20 cellular contexts compared by ENCODE assay signal in the genomic region with DNA sequence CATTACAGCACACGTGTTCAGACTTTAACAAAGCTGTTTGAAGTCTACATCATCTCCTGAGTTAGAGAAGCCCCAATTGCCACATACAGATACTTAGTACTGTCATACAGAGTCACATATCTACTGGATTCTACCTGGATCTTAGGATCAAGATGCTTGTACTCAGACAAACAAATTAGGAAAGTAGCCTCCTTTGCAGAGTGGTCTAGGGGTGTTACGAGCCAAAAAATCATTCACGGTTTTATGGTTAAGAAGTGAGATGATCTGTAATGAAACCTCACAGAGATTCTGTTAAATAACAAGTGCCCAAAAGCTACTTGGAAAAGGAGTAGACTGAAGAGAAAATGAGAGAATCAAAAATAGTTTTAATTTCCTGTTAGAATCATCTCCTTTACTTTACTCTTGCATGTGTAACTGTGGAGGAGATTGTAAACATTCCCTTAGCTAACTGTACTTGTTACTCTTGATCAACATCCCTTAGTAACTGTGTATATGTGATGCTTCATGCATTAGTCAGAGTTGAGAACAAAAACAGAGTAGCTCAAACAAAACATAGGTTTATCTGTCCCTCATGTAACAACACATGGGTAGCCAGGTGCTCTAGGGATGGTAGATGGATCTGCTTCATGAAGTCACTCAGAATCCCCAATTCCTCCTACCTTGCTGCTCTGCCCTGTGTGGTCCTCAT. TPM values are rescaled to one million over a fixed set of nuclear protein-coding genes. Genes with fewer than 3 reads are reported as not detected.
DNase-seq lines count a peak whose midpoint lies in the region; ATAC-seq, FAIRE-seq and TF ChIP-seq lines count a peak whose summit lies in the region.
"Had no signal": no experiment of that assay in that cellular context is flagged by ENCODE, and none has a peak within 500 bp of the region (broad histone marks: within the 10 kb centered on the region; RNA-seq: fewer than 3 reads in every experiment).

No MANE protein-coding gene starts in this region.

- intact Hi-C loops in activated T-helper 1 cell treated with anti-CD3 and anti-CD28 coated beads, Interleukin-12 subunit alpha, Interleukin-12 subunit beta, Interleukin-2, Interleukin-4 antibody, amounts not matched to agents 30 ng/mL and 10 ng/mL and 1 ng/mL, durations not matched to agents 14 hours and 24 hours and 36 hours (cut with micrococcal nuclease), result loop anchor here (1.0 to 2.0 kb wide), 3 partner anchors 9 to 142 kb away; no protein-coding TSS in a partner anchor

- no peaks in the 10 kb centered on the region for H3K36me3 ChIP-seq in CD4-positive, CD25-positive, alpha-beta regulatory T cell (ENCODE audit: control insufficient read depth, insufficient read depth, low read length)
- H3K36me3 ChIP-seq in fibroblast of lung (ENCODE audit: control insufficient read depth, insufficient read depth, low read length), result no peaks in the 10 kb centered on the region
- H3K36me3 ChIP-seq: right atrium auricular region, thyroid gland had no signal

- FAIRE-seq in A549 (lab: Jason Lieb, UNC), result no peak

- H3K27me3 Mint-ChIP-seq in CD4-positive, CD25-positive, alpha-beta regulatory T cell, result peaks cover 12% of the 10 kb centered on the region
- peaks cover 2% of the 10 kb centered on the region for H3K27me3 Mint-ChIP-seq in activated T-helper 1 cell treated with anti-CD3 and anti-CD28 coated beads, Interleukin-12 subunit alpha, Interleukin-12 subunit beta, Interleukin-2, Interleukin-4 antibody, amounts not matched to agents 30 ng/mL and 10 ng/mL and 1 ng/mL, durations not matched to agents 14 hours and 24 hours and 36 hours (ENCODE audit: insufficient read depth)
- H3K27me3 Mint-ChIP-seq: activated naive CD4-positive, alpha-beta T cell treated with anti-CD3 and anti-CD28 coated beads, Interleukin-2, amount 50 U/mL, for 24 hours; effector memory CD8-positive, alpha-beta T cell had no signal

- TF ChIP-seq POLR2A in A549 (IDR thresholded peaks at IDR 0.05; ENCODE audit: low read length), result no peak

- CTCF ChIA-PET in A549 (lab: Yijun Ruan, JAX), result no interaction called here

- H3K4me2 ChIP-seq in A549 (no peak overlapping the region), fibroblast of lung (ENCODE audit: extremely low read depth, insufficient read depth, low read length) (no peak overlapping the region)

- H4K20me1 ChIP-seq in fibroblast of lung (ENCODE audit: control insufficient read depth, extremely low read depth, insufficient read depth, low read length), result no peaks in the 10 kb centered on the region

- no peak for TF ChIP-seq RAD21 in A549 (conservative IDR thresholded peaks at IDR 0.05 in 1 of 2, IDR thresholded peaks at IDR 0.05 in 1 of 2)

- peaks cover 2% of the 10 kb centered on the region for H3K27me3 ChIP-seq in CD4-positive, CD25-positive, alpha-beta regulatory T cell (ENCODE audit: control insufficient read depth, insufficient read depth, low read length)
- H3K27me3 ChIP-seq in fibroblast of lung (ENCODE audit: control insufficient read depth, insufficient read depth, low read length), result peaks cover 2% of the 10 kb centered on the region
- H3K27me3 ChIP-seq: right atrium auricular region, thyroid gland had no signal

- H3K36me3 Mint-ChIP-seq in CD4-positive, CD25-positive, alpha-beta regulatory T cell, result no peaks in the 10 kb centered on the region
- peaks cover 13% of the 10 kb centered on the region for H3K36me3 Mint-ChIP-seq in activated T-helper 1 cell treated with anti-CD3 and anti-CD28 coated beads, Interleukin-12 subunit alpha, Interleukin-12 subunit beta, Interleukin-2, Interleukin-4 antibody, amounts not matched to agents 30 ng/mL and 10 ng/mL and 1 ng/mL, durations not matched to agents 14 hours and 24 hours and 36 hours (ENCODE audit: low read depth)
- H3K36me3 Mint-ChIP-seq: activated naive CD4-positive, alpha-beta T cell treated with anti-CD3 and anti-CD28 coated beads, Interleukin-2, amount 50 U/mL, for 24 hours had no signal

- no peaks in the 10 kb centered on the region for H3K9me3 Mint-ChIP-seq in CD4-positive, CD25-positive, alpha-beta regulatory T cell
- peaks cover 3% of the 10 kb centered on the region for H3K9me3 Mint-ChIP-seq in activated T-helper 1 cell treated with anti-CD3 and anti-CD28 coated beads, Interleukin-12 subunit alpha, Interleukin-12 subunit beta, Interleukin-2, Interleukin-4 antibody, amounts not matched to agents 30 ng/mL and 10 ng/mL and 1 ng/mL, durations not matched to agents 14 hours and 24 hours and 36 hours
- H3K9me3 Mint-ChIP-seq: activated CD4-positive, alpha-beta memory T cell treated with anti-CD3 and anti-CD28 coated beads, Interleukin-2, amount 10 ng/mL, durations not matched to agents 7 days and 5 days; activated naive CD4-positive, alpha-beta T cell treated with anti-CD3 and anti-CD28 coated beads, Interleukin-2, amount 50 U/mL, for 24 hours; effector memory CD8-positive, alpha-beta T cell had no signal

- H3K4me3 ChIP-seq in A549 (no peak overlapping the region), fibroblast of lung (replicated peaks in 1 of 4; ENCODE audit: control extremely low read depth in 1 of 4, insufficient read depth in 1 of 4, low read depth in 3 of 4, low read length in 4 of 4) (no peak overlapping the region)
- H3K4me3 ChIP-seq in CD4-positive, CD25-positive, alpha-beta regulatory T cell (ENCODE audit: low read depth, low read length), result no peak overlapping the region
- H3K4me3 ChIP-seq: right atrium auricular region, thyroid gland had no signal

- H3K27ac ChIP-seq in A549 (no peak overlapping the region), fibroblast of lung (ENCODE audit: insufficient read depth, low read length) (no peak overlapping the region), caudate nucleus (ENCODE audit: low read depth, low read length) (no peak overlapping the region)
- H3K27ac ChIP-seq in CD4-positive, CD25-positive, alpha-beta regulatory T cell (ENCODE audit: insufficient read depth, low read length, poor library complexity, severe bottlenecking), result no peak overlapping the region
- H3K27ac ChIP-seq: right atrium auricular region, thyroid gland had no signal

- 29% methylated on average over 3 of the region's 3 CpGs for WGBS in A549 (ENCODE audit: missing lambda C conversion rate)

- TF ChIP-seq EP300 in A549 (IDR thresholded peaks at IDR 0.05), result no peak

- H3K9ac ChIP-seq in fibroblast of lung (ENCODE audit: insufficient read depth, low read length), result no peak overlapping the region

- TF ChIP-seq CTCF in A549 (IDR thresholded peaks at IDR 0.05) (no peak), fibroblast of lung (conservative IDR thresholded peaks at IDR 0.05 in 1 of 2, IDR thresholded peaks at IDR 0.05 in 1 of 2; ENCODE audit: low read depth in 1 of 2, low read length in 2 of 2) (no peak)

- no peak overlapping the region for H3K4me3 Mint-ChIP-seq in CD4-positive, CD25-positive, alpha-beta regulatory T cell
- no peak overlapping the region for H3K4me3 Mint-ChIP-seq in activated T-helper 1 cell treated with anti-CD3 and anti-CD28 coated beads, Interleukin-12 subunit alpha, Interleukin-12 subunit beta, Interleukin-2, Interleukin-4 antibody, amounts not matched to agents 30 ng/mL and 10 ng/mL and 1 ng/mL, durations not matched to agents 14 hours and 24 hours and 36 hours
- H3K4me3 Mint-ChIP-seq: activated CD4-positive, alpha-beta memory T cell treated with anti-CD3 and anti-CD28 coated beads, Interleukin-2, amount 10 ng/mL, durations not matched to agents 7 days and 5 days; activated naive CD4-positive, alpha-beta T cell treated with anti-CD3 and anti-CD28 coated beads, Interleukin-2, amount 50 U/mL, for 24 hours; effector memory CD8-positive, alpha-beta T cell had no signal

- ATAC-seq in A549 (peak; percentile 46 to 68; a peak in 3 of 6 replicates), HG02885 (IDR thresholded peaks at IDR 0.05; ENCODE audit: poor library complexity, unreplicated experiment) (no peak)
- peak; percentile 55 to 60 for ATAC-seq in CD4-positive, CD25-positive, alpha-beta regulatory T cell (ENCODE audit: low read depth in 2 of 2)
- ATAC-seq: effector memory CD8-positive, alpha-beta T cell had no signal

- POLR2A ChIA-PET in A549 (lab: Yijun Ruan, JAX), result no interaction called here

- H3K79me2 ChIP-seq in fibroblast of lung (ENCODE audit: control insufficient read depth, insufficient read depth, low read length), result no peaks in the 10 kb centered on the region

- H2AFZ ChIP-seq in fibroblast of lung (ENCODE audit: low read length), result no peak overlapping the region

- H3K4me1 Mint-ChIP-seq in CD4-positive, CD25-positive, alpha-beta regulatory T cell, result peaks cover 0 to 15% (median 2%) of the 10 kb centered on the region in 4 donors
- peaks cover 70% of the 10 kb centered on the region for H3K4me1 Mint-ChIP-seq in activated T-helper 1 cell treated with anti-CD3 and anti-CD28 coated beads, Interleukin-12 subunit alpha, Interleukin-12 subunit beta, Interleukin-2, Interleukin-4 antibody, amounts not matched to agents 30 ng/mL and 10 ng/mL and 1 ng/mL, durations not matched to agents 14 hours and 24 hours and 36 hours (ENCODE audit: low read depth)

- H3K9me3 ChIP-seq in A549 (no peaks in the 10 kb centered on the region), fibroblast of lung (ENCODE audit: control insufficient read depth, insufficient read depth, low read depth, low read length) (no peaks in the 10 kb centered on the region)
- no peaks in the 10 kb centered on the region for H3K9me3 ChIP-seq in CD4-positive, CD25-positive, alpha-beta regulatory T cell (ENCODE audit: control insufficient read depth in 2 of 2, low read length in 2 of 2)
- H3K9me3 ChIP-seq: right atrium auricular region, thyroid gland had no signal

- peak overlapping the region in 1 of 3 donors; percentile 57 for H3K27ac Mint-ChIP-seq in CD4-positive, CD25-positive, alpha-beta regulatory T cell
- peak overlapping the region; percentile 68 for H3K27ac Mint-ChIP-seq in activated T-helper 1 cell treated with anti-CD3 and anti-CD28 coated beads, Interleukin-12 subunit alpha, Interleukin-12 subunit beta, Interleukin-2, Interleukin-4 antibody, amounts not matched to agents 30 ng/mL and 10 ng/mL and 1 ng/mL, durations not matched to agents 14 hours and 24 hours and 36 hours
- H3K27ac Mint-ChIP-seq: activated CD4-positive, alpha-beta memory T cell treated with anti-CD3 and anti-CD28 coated beads, Interleukin-2, amount 10 ng/mL, durations not matched to agents 7 days and 5 days; activated naive CD4-positive, alpha-beta T cell treated with anti-CD3 and anti-CD28 coated beads, Interleukin-2, amount 50 U/mL, for 24 hours; effector memory CD8-positive, alpha-beta T cell had no signal

- no peak for DNase-seq in A549 (ENCODE audit: low read depth in 1 of 2, low spot score in 1 of 2)
- peak in 1 of 3 donors; percentile 56 for DNase-seq in CD4-positive, CD25-positive, alpha-beta regulatory T cell
- no peak for DNase-seq in activated T-helper 1 cell treated with anti-CD3 and anti-CD28 coated beads, Interleukin-12 subunit alpha, Interleukin-12 subunit beta, Interleukin-2, Interleukin-4 antibody, amounts not matched to agents 30 ng/mL and 10 ng/mL and 1 ng/mL, durations not matched to agents 14 hours and 24 hours and 36 hours (ENCODE audit: low spot score)
- peak; percentile 29 to 54 for DNase-seq in fibroblast of lung (ENCODE audit: low read depth in 2 of 2)
- DNase-seq in caudate nucleus (lab: John Stamatoyannopoulos, UW), result no peak
- no peak for DNase-seq in stimulated activated CD4-positive, alpha-beta T cell treated with anti-CD3 and anti-CD28 coated beads, Interleukin-2, amount 100 ng/mL, for 48 hours
- no peak for DNase-seq in A172 (ENCODE audit: low spot score)
- DNase-seq: activated CD4-positive, alpha-beta memory T cell treated with anti-CD3 and anti-CD28 coated beads, Interleukin-2, amount 10 ng/mL, durations not matched to agents 7 days and 5 days; DMS79 treated with DMSO at 0.1 percent for 48 hours; effector memory CD8-positive, alpha-beta T cell; islet precursor cell; midbrain; NCI-H1436; NCI-H345; stimulated activated CD4-positive, alpha-beta T cell treated with anti-CD3 and anti-CD28 coated beads, Interleukin-1b, Interleukin-23, amount 100 ng/mL, for 48 hours; thyroid gland had no signal

- H3K4me1 ChIP-seq in A549 (no peaks in the 10 kb centered on the region), fibroblast of lung (ENCODE audit: control insufficient read depth, extremely low read depth, insufficient read depth, low read length) (no peaks in the 10 kb centered on the region)
- no peaks in the 10 kb centered on the region for H3K4me1 ChIP-seq in CD4-positive, CD25-positive, alpha-beta regulatory T cell (ENCODE audit: control insufficient read depth, insufficient read depth, low read length, poor library complexity, severe bottlenecking)
- H3K4me1 ChIP-seq: right atrium auricular region, thyroid gland had no signal

RNA-seq across cellular contexts. Expression of gene IL1RL1, which starts 16.4 kb away (rescaled TPM):
- polyA plus RNA-seq in A549 (2011; rRNA removed), result 0.77 and 0.84 TPM in 2 replicates
- polyA plus RNA-seq in A549 (2012; cell fraction: cytosol; rRNA removed), result 0.03 and 0.04 TPM in 2 replicates
- polyA plus RNA-seq in A549 (2012; cell fraction: nucleus; rRNA removed), result 0.18 and 0.21 TPM in 2 replicates
- 0.03 to 0.04 TPM (median 0.03 TPM) in 3 replicates for polyA plus RNA-seq in A549 (2017; fragmentation: RNase III; extraction: RNeasy Plus Mini Kit Qiagen cat#74134 plus additional on column Dnase treatment)
- 0.70 and 0.92 TPM in 2 replicates for polyA minus RNA-seq in A549 (2011; rRNA and poly(A)+ RNA removed)
- 0.89 TPM for total RNA-seq in CD4-positive, CD25-positive, alpha-beta regulatory T cell
- not detected for polyA plus RNA-seq in CD4-positive, CD25-positive, alpha-beta regulatory T cell
- 3.9 and 4.8 TPM in 2 replicates for total RNA-seq in activated T-helper 1 cell treated with anti-CD3 and anti-CD28 coated beads, Interleukin-12 subunit alpha, Interleukin-12 subunit beta, Interleukin-2, Interleukin-4 antibody, amounts not matched to agents 30 ng/mL and 10 ng/mL and 1 ng/mL, durations not matched to agents 14 hours and 24 hours and 36 hours
- total RNA-seq in fibroblast of lung, result 0.50 and 4.6 TPM in 2 replicates
- 0.02 and 0.14 TPM in 2 replicates for polyA plus RNA-seq in fibroblast of lung
- not detected in 2 replicates for polyA plus RNA-seq in fibroblast of lung (2012)
- polyA minus RNA-seq in fibroblast of lung (ENCODE audit: low replicate concordance), result not detected in 2 replicates
- total RNA-seq in A172 (2014; rRNA removed; shearing (Covaris generic)), result 0.02 TPM in 1 of 2 replicates, not detected in the other
- polyA plus RNA-seq: BJ had no signal

Comparison
In these comparisons a context has a peak if more than half of its experiments do, and no peak if none do; other contexts are left out.
1. DNase-seq: peak in fibroblast of lung (2 of 2); none in A549 (0 of 2), activated T-helper 1 cell treated with anti-CD3 and anti-CD28 coated beads, Interleukin-12 subunit alpha, Interleukin-12 subunit beta, Interleukin-2, Interleukin-4 antibody, amounts not matched to agents 30 ng/mL and 10 ng/mL and 1 ng/mL, durations not matched to agents 14 hours and 24 hours and 36 hours (single experiment), caudate nucleus (0 of 61), stimulated activated CD4-positive, alpha-beta T cell treated with anti-CD3 and anti-CD28 coated beads, Interleukin-2, amount 100 ng/mL, for 48 hours (0 of 2) and A172 (single experiment).